ENCODE assay signal across 16 cellular contexts in genomic region chr2:37837576-37838335, GRCh38.
DNase-seq lines count a peak whose midpoint lies in the region; ATAC-seq and TF ChIP-seq lines count a peak whose summit lies in the region.
"Had no signal": no experiment of that assay in that cellular context is flagged by ENCODE, and none has a peak within 500 bp of the region (broad histone marks: within the 10 kb centered on the region; RNA-seq: fewer than 3 reads in every experiment).

No MANE protein-coding gene starts in this region.

- no peaks in the 10 kb centered on the region for H3K9me3 Mint-ChIP-seq in mesothelial cell of epicardium
- H3K9me3 Mint-ChIP-seq in type B pancreatic cell = peaks cover 9% of the 10 kb centered on the region
- no peaks in the 10 kb centered on the region for H3K9me3 Mint-ChIP-seq in activated T-cell treated with anti-CD3 and anti-CD28 coated beads, Interleukin-2, amount 50 U/mL, for 4 hours

- intact Hi-C loops in left cardiac atrium (cut with DNase I) = no loop called here

- peak; percentile 93 for DNase-seq in amniotic epithelial cell (ENCODE audit: low read depth)
- peak; percentile 45 for DNase-seq in left cardiac atrium
- peak in 1 of 2 experiments; percentile 63 for DNase-seq in mesothelial cell of epicardium (ENCODE audit: low spot score in 2 of 2, unreplicated experiment in 2 of 2)
- no peak for DNase-seq in type B pancreatic cell (ENCODE audit: extremely low spot score, unreplicated experiment)
- DNase-seq in SHP77 (lab: John Stamatoyannopoulos, UW) = no peak
- no peak for DNase-seq in activated T-cell treated with anti-CD3 and anti-CD28 coated beads, Interleukin-2, amount 50 U/mL, for 4 hours
- no peak for DNase-seq in dermis blood vessel endothelial cell
- DNase-seq: activated CD4-positive, alpha-beta T cell treated with anti-CD3 and anti-CD28 coated beads for 1 hour; activated CD8-positive, alpha-beta memory T cell treated with anti-CD3 and anti-CD28 coated beads, Interleukin-2, amount 50 U/mL, for 48 hours; activated naive CD4-positive, alpha-beta T cell treated with anti-CD3 and anti-CD28 coated beads, Interleukin-2, amount 50 U/mL, for 16 hours; brain microvascular endothelial cell; DMS53; nucleus accumbens; SHP77 treated with DMSO at 0.1 percent for 48 hours; stimulated activated CD4-positive, alpha-beta T cell treated with anti-CD3 and anti-CD28 coated beads, Interleukin-12 subunit alpha, Interleukin-12 subunit beta, amount 100 ng/mL, for 4 hours; stimulated activated naive CD4-positive, alpha-beta T cell treated with Interleukin-2 at 50 U/mL for 16 hours had no signal

- no peaks in the 10 kb centered on the region for H3K27me3 Mint-ChIP-seq in mesothelial cell of epicardium (ENCODE audit: low read depth)
- H3K27me3 Mint-ChIP-seq in type B pancreatic cell = peaks cover 8% of the 10 kb centered on the region
- peaks cover 1% of the 10 kb centered on the region for H3K27me3 Mint-ChIP-seq in activated T-cell treated with anti-CD3 and anti-CD28 coated beads, Interleukin-2, amount 50 U/mL, for 4 hours (ENCODE audit: low read depth)

- TF ChIP-seq CTCF in mesothelial cell of epicardium (IDR thresholded peaks at IDR 0.05; ENCODE audit: unreplicated experiment) = no peak
- no peak for TF ChIP-seq CTCF in type B pancreatic cell (conservative IDR thresholded peaks at IDR 0.05)

- H3K4me1 Mint-ChIP-seq in mesothelial cell of epicardium = peaks cover 30% of the 10 kb centered on the region
- H3K4me1 Mint-ChIP-seq in type B pancreatic cell (ENCODE audit: unreplicated experiment) = peaks cover 22% of the 10 kb centered on the region
- H3K4me1 Mint-ChIP-seq in activated T-cell treated with anti-CD3 and anti-CD28 coated beads, Interleukin-2, amount 50 U/mL, for 4 hours (ENCODE audit: low read depth) = peaks cover 12% of the 10 kb centered on the region

- peak; percentile 73 to 84 for ATAC-seq in left cardiac atrium
- ATAC-seq in activated T-cell treated with anti-CD3 and anti-CD28 coated beads, Interleukin-2, amount 50 U/mL, for 4 hours = no peak

- no peak overlapping the region for H3K4me3 Mint-ChIP-seq in mesothelial cell of epicardium
- H3K4me3 Mint-ChIP-seq in type B pancreatic cell = peak overlapping the region; percentile 56
- H3K4me3 Mint-ChIP-seq in activated T-cell treated with anti-CD3 and anti-CD28 coated beads, Interleukin-2, amount 50 U/mL, for 4 hours = no peak overlapping the region

- peak overlapping the region; percentile 93 for H3K27ac Mint-ChIP-seq in mesothelial cell of epicardium
- peak overlapping the region; percentile 57 for H3K27ac Mint-ChIP-seq in type B pancreatic cell

- no peaks in the 10 kb centered on the region for H3K36me3 Mint-ChIP-seq in mesothelial cell of epicardium
- H3K36me3 Mint-ChIP-seq in type B pancreatic cell = no peaks in the 10 kb centered on the region
- H3K36me3 Mint-ChIP-seq in activated T-cell treated with anti-CD3 and anti-CD28 coated beads, Interleukin-2, amount 50 U/mL, for 4 hours (ENCODE audit: insufficient read depth) = no peaks in the 10 kb centered on the region

Comparison
In these comparisons a context has a peak if more than half of its experiments do, and no peak if none do; other contexts are left out.
1. DNase-seq: peak in amniotic epithelial cell (single experiment) and left cardiac atrium (single experiment); none in type B pancreatic cell (single experiment), SHP77 (0 of 2), activated T-cell treated with anti-CD3 and anti-CD28 coated beads, Interleukin-2, amount 50 U/mL, for 4 hours (single experiment) and dermis blood vessel endothelial cell (single experiment).
2. ATAC-seq: peak in left cardiac atrium (2 of 2); none in activated T-cell treated with anti-CD3 and anti-CD28 coated beads, Interleukin-2, amount 50 U/mL, for 4 hours (0 of 2).